26 cellular contexts compared by ENCODE assay signal in genomic region chr13:108433976-108434375, GRCh38.
DNase-seq lines count a peak whose midpoint lies in the region; ATAC-seq, FAIRE-seq and TF ChIP-seq lines count a peak whose summit lies in the region.
"Had no signal": no experiment of that assay in that cellular context is flagged by ENCODE, and none has a peak within 500 bp of the region (broad histone marks: within the 10 kb centered on the region; RNA-seq: fewer than 3 reads in every experiment).

No MANE protein-coding gene starts in this region.

- intact Hi-C loops in mammary epithelial cell (cut with micrococcal nuclease) (no loop called here), MCF 10A (cut with micrococcal nuclease) (no loop called here)
- intact Hi-C loops in activated CD4-positive, alpha-beta memory T cell treated with anti-CD3 and anti-CD28 coated beads for 36 hours (cut with micrococcal nuclease): no loop called here

- H3K27me3 ChIP-seq in mammary epithelial cell (ENCODE audit: insufficient read depth, low read length): peaks cover 2% of the 10 kb centered on the region
- no peaks in the 10 kb centered on the region for H3K27me3 ChIP-seq in bronchial epithelial cell (ENCODE audit: control insufficient read depth, insufficient read depth, low read length)
- H3K27me3 ChIP-seq: BLaER1 had no signal

- no peaks in the 10 kb centered on the region for H3K36me3 ChIP-seq in mammary epithelial cell (ENCODE audit: insufficient read depth, low read length)
- no peaks in the 10 kb centered on the region for H3K36me3 ChIP-seq in bronchial epithelial cell (ENCODE audit: control insufficient read depth, insufficient read depth, low read length)
- H3K36me3 ChIP-seq: BE2C, BLaER1 had no signal

- H2AFZ ChIP-seq in mammary epithelial cell (ENCODE audit: low read depth, low read length): peak overlapping the region; percentile 58

- WGBS in mammary epithelial cell (ENCODE audit: low coverage, missing lambda C conversion rate): 25% methylated on average over 3 of the region's 3 CpGs

- dilution Hi-C loops in mammary epithelial cell (cut with HindIII; ENCODE audit: low sequenced_read_pairs): loop anchor here (5.0 kb wide), 1 partner anchor 33 kb away; no protein-coding TSS in a partner anchor

- H3K27ac ChIP-seq in mammary epithelial cell (ENCODE audit: insufficient read depth, low read depth, low read length): no peak overlapping the region
- no peak overlapping the region for H3K27ac ChIP-seq in RWPE1
- H3K27ac ChIP-seq: BLaER1 had no signal

- TF ChIP-seq CTCF in mammary epithelial cell (conservative IDR thresholded peaks at IDR 0.05 in 1 of 2, IDR thresholded peaks at IDR 0.05 in 1 of 2; ENCODE audit: extremely low read depth in 1 of 2, insufficient read depth in 1 of 2, low read depth in 1 of 2, low read length in 2 of 2): no peak
- no peak for TF ChIP-seq CTCF in MCF 10A (IDR thresholded peaks at IDR 0.05; ENCODE audit: unreplicated experiment)
- no peak for TF ChIP-seq CTCF in RWPE1 (conservative IDR thresholded peaks at IDR 0.05; ENCODE audit: low read depth)
- TF ChIP-seq CTCF in bronchial epithelial cell (IDR thresholded peaks at IDR 0.05; ENCODE audit: insufficient read depth, low read length, severe bottlenecking): no peak
- no peak for TF ChIP-seq CTCF in GM13976 (IDR thresholded peaks at IDR 0.05; ENCODE audit: borderline replicate concordance, control extremely low read depth, extremely low read depth, insufficient read depth, missing control alignments)

- H3K27ac Mint-ChIP-seq in MCF 10A (ENCODE audit: low read depth, unreplicated experiment): no peak overlapping the region
- H3K27ac Mint-ChIP-seq in activated CD4-positive, alpha-beta memory T cell treated with anti-CD3 and anti-CD28 coated beads for 36 hours: no peak overlapping the region
- H3K27ac Mint-ChIP-seq: CD14-positive monocyte; CD4-positive, CD25-positive, alpha-beta regulatory T cell; CD8-positive, alpha-beta memory T cell had no signal

- in situ Hi-C loops in mammary epithelial cell (cut with MboI; ENCODE audit: low sequenced_read_pairs in 2 of 2): no loop called here
- in situ Hi-C loops in GM13976 (cut with MboI; ENCODE audit: low sequenced_read_pairs, unreplicated experiment): no loop called here

- no peaks in the 10 kb centered on the region for H3K9me3 Mint-ChIP-seq in MCF 10A (ENCODE audit: unreplicated experiment)
- H3K9me3 Mint-ChIP-seq in activated CD4-positive, alpha-beta memory T cell treated with anti-CD3 and anti-CD28 coated beads for 36 hours: no peaks in the 10 kb centered on the region

- H3K4me3 Mint-ChIP-seq in MCF 10A (ENCODE audit: unreplicated experiment): no peak overlapping the region
- no peak overlapping the region for H3K4me3 Mint-ChIP-seq in activated CD4-positive, alpha-beta memory T cell treated with anti-CD3 and anti-CD28 coated beads for 36 hours
- H3K4me3 Mint-ChIP-seq: CD14-positive monocyte; CD4-positive, alpha-beta memory T cell; CD4-positive, CD25-positive, alpha-beta regulatory T cell; CD8-positive, alpha-beta memory T cell had no signal

- peaks cover 6% of the 10 kb centered on the region for H3K4me1 ChIP-seq in mammary epithelial cell (ENCODE audit: insufficient read depth, low read length)
- H3K4me1 ChIP-seq: BE2C, BLaER1 had no signal

- H3K9ac ChIP-seq in mammary epithelial cell (ENCODE audit: insufficient read depth, low read length): no peak overlapping the region
- H3K9ac ChIP-seq: BLaER1 had no signal

- peaks cover 28% of the 10 kb centered on the region for H3K27me3 Mint-ChIP-seq in MCF 10A (ENCODE audit: insufficient read depth, unreplicated experiment)
- peaks cover 4% of the 10 kb centered on the region for H3K27me3 Mint-ChIP-seq in activated CD4-positive, alpha-beta memory T cell treated with anti-CD3 and anti-CD28 coated beads for 36 hours

- BruUV-seq in mammary epithelial cell (replicated peaks; lab: Mats Ljungman, UMichigan) (no TSS peak), MCF 10A (replicated peaks; lab: Mats Ljungman, UMichigan) (no TSS peak)

- no peak for ATAC-seq in GM18858 (IDR thresholded peaks at IDR 0.05; ENCODE audit: unreplicated experiment)
- ATAC-seq: GM12878 had no signal

- H3K36me3 Mint-ChIP-seq in MCF 10A (ENCODE audit: insufficient read depth, unreplicated experiment): peaks cover 6% of the 10 kb centered on the region
- no peaks in the 10 kb centered on the region for H3K36me3 Mint-ChIP-seq in activated CD4-positive, alpha-beta memory T cell treated with anti-CD3 and anti-CD28 coated beads for 36 hours
- H3K36me3 Mint-ChIP-seq: CD14-positive monocyte; CD4-positive, alpha-beta memory T cell; CD4-positive, CD25-positive, alpha-beta regulatory T cell; CD8-positive, alpha-beta memory T cell had no signal

- H3K4me3 ChIP-seq in mammary epithelial cell (replicated peaks in 1 of 3; ENCODE audit: insufficient read depth in 1 of 3, low read depth in 2 of 3, low read length in 3 of 3): no peak overlapping the region
- no peak overlapping the region for H3K4me3 ChIP-seq in bronchial epithelial cell (ENCODE audit: low read depth, low read length)
- H3K4me3 ChIP-seq: BLaER1, GM12878 had no signal

- CTCF ChIA-PET in mammary epithelial cell (lab: Charles Lee; ENCODE audit: low non-redundant PET): no interaction called here
- CTCF ChIA-PET in MCF 10A (lab: Yijun Ruan, JAX): interaction anchor here (0.8 kb wide), 1 partner anchor 74 kb away, joined by 4 read pairs; no protein-coding TSS in a partner anchor
- CTCF ChIA-PET in RWPE1 (lab: Yijun Ruan, JAX): no interaction called here
- CTCF ChIA-PET in activated CD4-positive, alpha-beta memory T cell treated with anti-CD3 and anti-CD28 coated beads for 36 hours (lab: Charles Lee): no interaction called here

- H3K79me2 ChIP-seq in mammary epithelial cell (ENCODE audit: insufficient read depth, low read length): no peaks in the 10 kb centered on the region

- no peak overlapping the region for H3K4me2 ChIP-seq in mammary epithelial cell (ENCODE audit: insufficient read depth, low read depth, low read length)
- H3K4me2 ChIP-seq: BLaER1 had no signal

- H3K4me1 Mint-ChIP-seq in MCF 10A (ENCODE audit: insufficient read depth, unreplicated experiment): no peaks in the 10 kb centered on the region
- H3K4me1 Mint-ChIP-seq in activated CD4-positive, alpha-beta memory T cell treated with anti-CD3 and anti-CD28 coated beads for 36 hours (ENCODE audit: low read depth): no peaks in the 10 kb centered on the region
- H3K4me1 Mint-ChIP-seq: CD14-positive monocyte; CD4-positive, CD25-positive, alpha-beta regulatory T cell; CD8-positive, alpha-beta memory T cell had no signal

- no peaks in the 10 kb centered on the region for H3K9me3 ChIP-seq in mammary epithelial cell (replicated peaks; ENCODE audit: insufficient read depth, low read length)
- H3K9me3 ChIP-seq: BE2C, BLaER1 had no signal

- DNase-seq in mammary epithelial cell (peak; percentile 31), MCF 10A (ENCODE audit: unreplicated experiment) (no peak), RWPE1 (ENCODE audit: low spot score) (peak; percentile 21), bronchial epithelial cell (ENCODE audit: low read depth) (peak; percentile 59), GM13976 (ENCODE audit: low spot score) (no peak)
- DNase-seq in activated CD4-positive, alpha-beta memory T cell treated with anti-CD3 and anti-CD28 coated beads for 36 hours: no peak
- DNase-seq: 8988T; ACHN; BE2C; C1 segment of cervical spinal cord; CD4-positive, alpha-beta memory T cell; CD4-positive, CD25-positive, alpha-beta regulatory T cell; CD8-positive, alpha-beta memory T cell; COR-L47; DMS 273 treated with DMSO at 0.1 percent for 48 hours; DMS153; DMS53; DMS79; DND-41; EL; GDM1 had no signal

- POLR2A ChIA-PET in MCF 10A (lab: Yijun Ruan, JAX): interaction anchor here (0.6 kb wide), 1 partner anchor 14 kb away, joined by 3 read pairs; no protein-coding TSS in a partner anchor
- POLR2A ChIA-PET in RWPE1 (lab: Yijun Ruan, JAX; ENCODE audit: low non-redundant PET): no interaction called here
- POLR2A ChIA-PET in activated CD4-positive, alpha-beta memory T cell treated with anti-CD3 and anti-CD28 coated beads for 36 hours (lab: Charles Lee): no interaction called here

- no peak for FAIRE-seq in bronchial epithelial cell (lab: Jason Lieb, UNC)
- FAIRE-seq: GM12878, GM12892 had no signal

- no peaks in the 10 kb centered on the region for H4K20me1 ChIP-seq in mammary epithelial cell (ENCODE audit: insufficient read depth, low read length)
- H4K20me1 ChIP-seq: BLaER1 had no signal

Comparison
In these comparisons a context has a peak if more than half of its experiments do, and no peak if none do; other contexts are left out.
1. DNase-seq: peak in mammary epithelial cell (single experiment), RWPE1 (single experiment) and bronchial epithelial cell (single experiment); none in MCF 10A (single experiment), GM13976 (single experiment) and activated CD4-positive, alpha-beta memory T cell treated with anti-CD3 and anti-CD28 coated beads for 36 hours (single experiment).